In the genomic region with DNA sequence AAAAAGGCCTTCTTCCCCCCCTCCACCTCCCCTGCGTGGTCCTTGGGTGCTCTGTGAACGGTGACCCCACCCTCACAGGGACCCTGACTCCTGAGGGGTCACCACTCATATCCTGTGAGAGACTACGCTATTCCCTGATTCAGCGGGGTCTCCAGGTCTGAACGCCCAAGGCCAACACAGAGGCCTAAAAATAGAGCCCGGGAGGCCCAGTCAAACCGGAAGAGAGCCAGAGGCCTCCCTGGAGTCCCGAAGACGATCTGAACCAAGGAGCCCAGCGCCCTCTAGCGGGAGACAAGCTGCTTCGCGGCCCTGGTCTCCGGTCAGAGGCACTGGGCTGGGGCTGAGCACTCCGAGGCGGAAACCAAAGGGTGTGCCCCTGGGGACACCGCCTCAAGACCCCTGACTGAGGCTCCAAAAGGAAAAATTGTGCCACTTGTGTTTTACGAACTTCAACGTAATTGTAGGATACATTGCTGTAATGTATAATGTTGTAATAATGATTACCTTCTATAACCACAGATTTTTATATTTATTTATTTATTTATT, we compare ENCODE assay signal across 8 cellular contexts. TPM values are rescaled to one million over a fixed set of nuclear protein-coding genes. Genes with fewer than 3 reads are reported as not detected.
A peak's percentile ranks its signal among the peaks of the same experiment; 100 is the strongest.
DNase-seq lines count a peak whose midpoint lies in the region; ATAC-seq, FAIRE-seq and TF ChIP-seq lines count a peak whose summit lies in the region.

No MANE protein-coding gene starts in this region.

- intact Hi-C loops in breast epithelium (cut with DNase I; ENCODE audit: low total_unique reads) (no loop called here), kidney (cut with DNase I) (loop anchor here (2.0 kb wide), 1 partner anchor 195 kb away; no protein-coding TSS in a partner anchor)

- peak overlapping the region; percentile 45; the same call in 1 of the 2 replicates for H3K27ac ChIP-seq in WERI-Rb-1
- H3K27ac ChIP-seq in breast epithelium: peak overlapping the region; percentile 66 to 71
- H3K27ac ChIP-seq in kidney (ENCODE audit: low read depth in 2 of 2, low read length in 2 of 2): peak overlapping the region in 1 of 2 donors; percentile 29

- H3K4me3 ChIP-seq in AG10803 (ENCODE audit: low read length): no peak overlapping the region
- H3K4me3 ChIP-seq in WERI-Rb-1 (ENCODE audit: low read depth, low read length): no peak overlapping the region
- H3K4me3 ChIP-seq in breast epithelium: peak overlapping the region in 2 of 3 donors; percentile 1 to 18
- H3K4me3 ChIP-seq in kidney (ENCODE audit: low read length in 2 of 2): no peak overlapping the region

- no peaks in the 10 kb centered on the region for H3K4me1 ChIP-seq in breast epithelium
- H3K4me1 ChIP-seq in kidney (ENCODE audit: control insufficient read depth in 1 of 2, insufficient read depth in 1 of 2, low read depth in 1 of 2, low read length in 2 of 2): no peaks in the 10 kb centered on the region

- H3K9me3 ChIP-seq in WERI-Rb-1 (ENCODE audit: severe bottlenecking) (no peaks in the 10 kb centered on the region), breast epithelium (no peaks in the 10 kb centered on the region), kidney (ENCODE audit: control insufficient read depth in 1 of 2, low read length in 2 of 2) (no peaks in the 10 kb centered on the region)

- no peaks in the 10 kb centered on the region for H3K36me3 ChIP-seq in WERI-Rb-1
- H3K36me3 ChIP-seq in breast epithelium: no peaks in the 10 kb centered on the region
- no peaks in the 10 kb centered on the region for H3K36me3 ChIP-seq in kidney (ENCODE audit: control insufficient read depth in 1 of 2, insufficient read depth in 2 of 2, low read length in 2 of 2)

- DNase-seq in AG10803 (ENCODE audit: low read depth): peak; percentile 94
- peak; percentile 83 for DNase-seq in NCI-H2227 (lab: John Stamatoyannopoulos, UW; ENCODE audit: unreplicated experiment)
- DNase-seq in WERI-Rb-1: peak; percentile 88
- peak; percentile 85 to 94 for DNase-seq in breast epithelium (ENCODE audit: low spot score in 2 of 2)
- peak; percentile 97 for DNase-seq in kidney
- peak; percentile 96 for DNase-seq in stimulated activated CD4-positive, alpha-beta T cell treated with anti-CD3 and anti-CD28 coated beads, Interleukin-12 subunit alpha, Interleukin-12 subunit beta, amount 100 ng/mL, for 4 hours

- TF ChIP-seq POLR2A in breast epithelium (IDR thresholded peaks at IDR 0.05): no peak

- H3K9ac ChIP-seq in kidney (ENCODE audit: low read length in 2 of 2): peak overlapping the region in 1 of 2 donors; percentile 66

- peak; percentile 94 for ATAC-seq in GM19035 (IDR thresholded peaks at IDR 0.05; ENCODE audit: unreplicated experiment)
- peak; percentile 95 for ATAC-seq in HG03342 (IDR thresholded peaks at IDR 0.05; ENCODE audit: unreplicated experiment)

- H3K27me3 ChIP-seq in WERI-Rb-1 (ENCODE audit: insufficient read depth, low read depth, severe bottlenecking) (no peaks in the 10 kb centered on the region), breast epithelium (no peaks in the 10 kb centered on the region)

- peak; percentile 92 for TF ChIP-seq CTCF in AG10803 (conservative IDR thresholded peaks at IDR 0.05; ENCODE audit: low read length)
- TF ChIP-seq CTCF in WERI-Rb-1 (IDR thresholded peaks at IDR 0.05; ENCODE audit: low read depth, low read length): peak; percentile 74
- TF ChIP-seq CTCF in breast epithelium (IDR thresholded peaks at IDR 0.05): peak; percentile 61 to 97 (median 92)
- TF ChIP-seq CTCF in kidney (IDR thresholded peaks at IDR 0.05; ENCODE audit: borderline replicate concordance, extremely low read depth, insufficient read depth): peak; percentile 94

- FAIRE-seq in kidney (lab: Jason Lieb, UNC): no peak

RNA-seq across cellular contexts. Expression of a gene that starts 42.4 kb away (rescaled TPM):
- total RNA-seq in breast epithelium (10 to 100 TPM; 27.8 to 31.9 (median 27.9) TPM), kidney (25.6 TPM)
- 22.6 TPM for polyA plus RNA-seq in kidney (ENCODE audit: insufficient read depth, low read depth, low replicate concordance)

Comparison
In these comparisons a context has a peak if more than half of its experiments do, and no peak if none do; other contexts are left out.
1. H3K4me3 ChIP-seq: peak in breast epithelium (2 of 3); none in AG10803 (single experiment), WERI-Rb-1 (single experiment) and kidney (0 of 2).
2. Peak in every context shown above with its lines, with median percentiles within 50 percentile points of each other: DNase-seq and CTCF ChIP-seq.